15 cellular contexts compared by ENCODE assay signal in genomic region chr2:216752855-216753505, GRCh38. TPM values are rescaled to one million over a fixed set of nuclear protein-coding genes. Genes with fewer than 3 reads are reported as not detected.
"Had no signal": no experiment of that assay in that cellular context is flagged by ENCODE, and none has a peak within 500 bp of the region (broad histone marks: within the 10 kb centered on the region; RNA-seq: fewer than 3 reads in every experiment).

No MANE protein-coding gene starts in this region.

- H3K27me3 ChIP-seq: adrenal gland, thyroid gland had no signal

- H3K36me3 ChIP-seq: adrenal gland, thyroid gland had no signal

- DNase-seq: activated CD4-positive, alpha-beta memory T cell treated with anti-CD3 and anti-CD28 coated beads for 36 hours; activated CD4-positive, alpha-beta T cell treated with anti-CD3 and anti-CD28 coated beads for 36 hours; activated effector memory CD4-positive, alpha-beta T cell treated with anti-CD3 and anti-CD28 coated beads, Interleukin-2, amount 50 U/mL, for 16 hours; activated T-cell treated with anti-CD3 and anti-CD28 coated beads, Interleukin-2, amount 50 U/mL, for 48 hours; adrenal gland; cortex of kidney; effector memory CD4-positive, alpha-beta T cell; midbrain; psoas muscle; T-helper 2 cell; thyroid gland had no signal

- H3K4me3 ChIP-seq: adrenal gland, lung, psoas muscle, thyroid gland had no signal

- H3K27ac ChIP-seq: adrenal gland, epithelial cell of prostate, psoas muscle, thyroid gland had no signal

- H3K9me3 ChIP-seq: adrenal gland, psoas muscle, thyroid gland had no signal

- H3K4me1 ChIP-seq: adrenal gland had no signal

- FAIRE-seq: urothelium cell line had no signal

- ATAC-seq: activated CD4-positive, alpha-beta T cell treated with anti-CD3 and anti-CD28 coated beads for 36 hours; stimulated activated memory B cell treated with anti-CD40 and anti-IgM and Interleukin-4, amounts not matched to agents 10 μg/mL and 1 μg/mL and 100 μg/mL, for 72 hours had no signal

RNA-seq across cellular contexts. Expression of gene IGFBP5, which starts 57.6 kb away (rescaled TPM):
- total RNA-seq: activated CD4-positive, alpha-beta memory T cell treated with anti-CD3 and anti-CD28 coated beads for 36 hours; activated CD4-positive, alpha-beta T cell treated with anti-CD3 and anti-CD28 coated beads for 36 hours had no signal
